Comparison of ENCODE assay signal across 25 cellular contexts in the genomic region with DNA sequence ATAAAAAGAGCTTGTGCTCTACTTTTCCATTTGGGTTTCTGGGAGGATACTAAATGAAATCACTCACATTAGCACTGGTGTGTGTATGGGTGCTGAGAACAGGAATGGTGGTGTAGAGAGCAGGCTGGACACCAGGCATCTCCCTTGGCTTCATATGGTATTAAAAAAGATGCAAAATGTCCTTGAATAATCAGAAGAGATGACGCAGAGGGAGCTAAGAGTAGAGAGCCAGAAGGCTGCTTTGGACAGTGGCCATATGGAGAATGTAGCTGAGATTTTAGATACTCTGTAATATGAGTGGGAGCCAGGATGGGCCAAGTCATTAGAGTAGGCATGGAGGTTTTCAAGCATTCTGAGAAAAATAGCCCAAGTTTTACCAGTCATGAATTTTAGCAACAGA.
DNase-seq lines count a peak whose midpoint lies in the region; ATAC-seq and TF ChIP-seq lines count a peak whose summit lies in the region.
"Had no signal": no experiment of that assay in that cellular context is flagged by ENCODE, and none has a peak within 500 bp of the region (broad histone marks: within the 10 kb centered on the region; RNA-seq: fewer than 3 reads in every experiment).

No MANE protein-coding gene starts in this region.

- H3K4me1 ChIP-seq in heart left ventricle (peaks cover 0 to 7% (median 0%) of the 10 kb centered on the region in 12 donors), right atrium auricular region (no peaks in the 10 kb centered on the region)
- H3K4me1 ChIP-seq: foreskin keratinocyte, parathyroid adenoma, right lobe of liver, upper lobe of left lung had no signal

- H3K9me3 ChIP-seq in heart left ventricle = no peaks in the 10 kb centered on the region
- no peaks in the 10 kb centered on the region for H3K9me3 ChIP-seq in right atrium auricular region
- H3K9me3 ChIP-seq: right lobe of liver, upper lobe of left lung had no signal

- peak; percentile 47 to 87 (median 63) for ATAC-seq in heart left ventricle
- ATAC-seq: activated naive CD8-positive, alpha-beta T cell treated with anti-CD3 and anti-CD28 coated beads, Interleukin-2, amount 50 U/mL, for 24 hours; foreskin keratinocyte; natural killer cell; right lobe of liver had no signal

- TF ChIP-seq CTCF in heart left ventricle (IDR thresholded peaks at IDR 0.05) = no peak
- TF ChIP-seq CTCF in right atrium auricular region (IDR thresholded peaks at IDR 0.05) = no peak

- H3K27me3 ChIP-seq in heart left ventricle (no peaks in the 10 kb centered on the region), right atrium auricular region (no peaks in the 10 kb centered on the region)
- H3K27me3 ChIP-seq: foreskin keratinocyte, right lobe of liver, upper lobe of left lung had no signal

- H3K36me3 ChIP-seq in heart left ventricle = no peaks in the 10 kb centered on the region
- no peaks in the 10 kb centered on the region for H3K36me3 ChIP-seq in right atrium auricular region
- H3K36me3 ChIP-seq: right lobe of liver, upper lobe of left lung had no signal

- TF ChIP-seq POLR2A in heart left ventricle (IDR thresholded peaks at IDR 0.05) = no peak

- H3K4me3 ChIP-seq in heart left ventricle = no peak overlapping the region
- H3K4me3 ChIP-seq in right atrium auricular region = no peak overlapping the region
- H3K4me3 ChIP-seq: right lobe of liver, upper lobe of left lung had no signal

- H3K27ac ChIP-seq in heart left ventricle = no peak overlapping the region
- H3K27ac ChIP-seq in right atrium auricular region = no peak overlapping the region
- H3K27ac ChIP-seq: foreskin keratinocyte, parathyroid adenoma, right lobe of liver, upper lobe of left lung had no signal

- intact Hi-C loops in heart left ventricle (cut with DNase I) = loop anchor here in 3 of 10 donors (5.0 to 10.0 kb wide), 2 partner anchors 329 to 332 kb away; no protein-coding TSS in a partner anchor

- WGBS in heart left ventricle, 4 donors = 37 to 52% (median 46%) methylated on average over 1 of the region's 1 CpG

- DNase-seq in heart left ventricle (no peak), right atrium auricular region (ENCODE audit: low spot score) (no peak), dedifferentiated amniotic fluid mesenchymal stem cell (ENCODE audit: extremely low spot score) (peak; percentile 14), inferior parietal cortex (ENCODE audit: extremely low spot score) (peak; percentile 64), COR-L47 (lab: John Stamatoyannopoulos, UW) (no peak), DMS53 (lab: John Stamatoyannopoulos, UW) (no peak), cortex of kidney (lab: John Stamatoyannopoulos, UW) (no peak), NCI-H2081 (lab: John Stamatoyannopoulos, UW) (no peak)
- DNase-seq: activated CD4-positive, alpha-beta memory T cell treated with anti-CD3 and anti-CD28 coated beads for 36 hours; activated CD4-positive, CD25-positive, alpha-beta regulatory T cell; activated gamma-delta T cell; activated naive CD8-positive, alpha-beta T cell treated with anti-CD3 and anti-CD28 coated beads, Interleukin-2, amount 50 U/mL, for 24 hours; activated T-cell treated with anti-CD3 and anti-CD28 coated beads for 4 hours; Calu3; foreskin keratinocyte; kidney; natural killer cell; NCI-H1105 treated with DMSO at 0.1 percent for 48 hours; NCI-H2107; NCI-H526; right lobe of liver; RPMI8226; stimulated activated CD8-positive, alpha-beta memory T cell treated with anti-CD3 and anti-CD28 coated beads, Interleukin-4, amount 100 ng/mL, for 48 hours; upper lobe of left lung had no signal

Comparison
In these comparisons a context has a peak if more than half of its experiments do, and no peak if none do; other contexts are left out.
1. DNase-seq: peak in dedifferentiated amniotic fluid mesenchymal stem cell (single experiment) and inferior parietal cortex (single experiment); none in heart left ventricle (0 of 5), right atrium auricular region (single experiment), COR-L47 (single experiment), DMS53 (single experiment), cortex of kidney (single experiment) and NCI-H2081 (0 of 2).